In the genomic region with DNA sequence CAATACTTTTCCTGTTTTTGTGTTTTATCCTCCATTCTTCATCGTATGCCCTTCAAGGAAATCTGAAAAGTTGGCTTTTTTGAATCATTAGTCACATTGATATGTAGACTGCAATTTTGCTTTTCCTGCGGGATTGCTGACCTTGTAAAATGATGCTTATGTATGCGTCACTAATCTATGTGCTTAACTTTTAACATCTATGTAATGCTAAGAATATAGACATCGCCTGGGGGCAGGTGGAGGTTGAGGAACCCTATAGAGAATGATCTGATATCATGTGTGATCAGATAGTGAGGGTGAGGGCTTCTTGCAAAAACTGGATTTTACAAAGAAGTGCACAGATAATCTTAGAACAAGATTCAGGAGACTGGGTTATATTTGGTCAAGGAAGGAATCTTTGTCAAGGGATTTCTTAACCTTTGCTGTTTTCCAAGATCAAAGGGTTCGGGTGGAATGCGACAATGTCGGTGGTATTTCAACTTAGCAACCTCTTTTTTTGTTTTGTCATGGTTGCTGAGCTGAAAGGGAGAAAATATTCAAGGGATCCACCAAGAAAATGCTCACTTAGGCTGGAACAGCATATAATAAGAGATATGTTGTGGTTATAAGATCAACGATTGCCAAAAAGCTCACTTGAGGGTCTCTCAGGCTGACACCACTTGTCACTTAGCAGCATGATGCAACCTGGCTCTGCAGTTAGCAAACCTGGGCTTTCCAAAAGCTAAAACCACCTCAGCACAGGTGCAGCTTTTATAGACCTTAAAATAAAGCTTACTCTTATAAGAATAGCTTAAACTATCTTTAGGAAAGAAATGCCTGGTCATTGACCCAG, we compare ENCODE assay signal across 1 cellular context.
TF ChIP-seq lines count a peak whose summit lies in the region.

No MANE protein-coding gene starts in this region.

TF ChIP-seq in GM23338, 12 proteins besides CTCF, POLR2A, EP300 and RAD21 (continued from another document):
- no peak for TF ChIP-seq EZH2phosphoT487 (IDR thresholded peaks at IDR 0.05; ENCODE audit: unreplicated experiment)
